ENCODE assay signal across 8 cellular contexts in the genomic region with DNA sequence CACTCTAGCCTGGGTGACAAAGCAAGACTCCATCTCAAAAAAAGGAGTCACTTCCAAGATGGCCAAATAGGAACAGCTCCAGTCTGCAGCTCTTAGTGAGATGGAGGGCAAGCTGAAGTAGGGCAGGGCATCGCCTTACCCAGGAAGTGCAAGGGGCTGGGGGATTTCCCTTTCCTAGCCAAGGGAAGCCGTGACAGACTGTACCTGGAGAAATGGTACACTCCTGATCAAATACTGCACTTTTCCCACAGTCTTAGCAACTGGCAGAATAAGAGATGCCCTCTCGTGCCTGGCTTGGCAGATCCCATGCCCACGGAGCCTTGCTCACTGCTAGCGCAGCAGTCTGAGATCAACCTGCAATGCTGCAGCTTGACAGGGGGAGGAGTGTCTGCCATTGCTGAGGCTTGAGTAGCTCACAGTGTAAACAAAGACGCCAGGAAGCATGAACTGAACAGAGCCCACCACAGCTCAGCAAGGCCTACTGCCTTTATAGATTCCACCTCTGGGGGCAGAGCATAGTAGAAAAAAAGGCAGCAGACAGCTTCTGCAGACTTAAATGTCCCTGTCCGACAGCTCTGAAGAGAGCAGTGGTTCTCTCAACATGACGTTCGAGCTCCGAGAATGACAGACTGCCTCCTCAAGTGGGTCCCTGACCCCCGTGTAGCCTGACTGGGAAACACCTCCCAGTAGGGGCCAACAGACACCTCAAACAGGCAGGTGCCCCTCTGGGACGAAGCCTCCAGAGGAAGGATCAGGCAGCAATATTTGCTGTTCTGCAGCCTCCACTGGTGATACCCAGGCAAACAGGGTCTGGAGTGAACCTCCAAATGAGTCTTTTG.
DNase-seq lines count a peak whose midpoint lies in the region; TF ChIP-seq lines count a peak whose summit lies in the region.
"Not testable (repeated sequence)": the region's sequence is repeated elsewhere in the genome, so short reads cannot be mapped to it uniquely, and the experiment has no call there.

No MANE protein-coding gene starts in this region.

- CTCF ChIA-PET in Caco-2 (lab: Charles Lee): interaction anchor here (0.6 to 1.2 kb wide), 7 partner anchors 36 to 163 kb away, joined by 3 to 9 read pairs (median 3); a partner anchor contains a TSS

- DNase-seq in Caco-2 (peak; percentile 59 to 60), H4 (ENCODE audit: low spot score) (peak; percentile 7), NCI-H146 (lab: John Stamatoyannopoulos, UW) (peak; percentile 83), SK-N-DZ (ENCODE audit: low spot score) (peak; percentile 88), activated T-helper 1 cell treated with Interleukin-2 at 50 U/mL for 16 hours (ENCODE audit: low read depth) (peak; percentile 0), epithelial cell of esophagus (ENCODE audit: low read depth) (peak; percentile 53), mesothelial cell of epicardium (ENCODE audit: low spot score in 2 of 2, unreplicated experiment in 2 of 2) (peak in 1 of 2 experiments; percentile 49)
- DNase-seq in stimulated activated CD8-positive, alpha-beta memory T cell treated with anti-CD3 and anti-CD28 coated beads, Interleukin-2, amount 100 ng/mL, for 1 hour (ENCODE audit: low read depth in 2 of 2): peak; percentile 5 to 17

- not testable (repeated sequence) for H3K36me3 ChIP-seq in Caco-2 (ENCODE audit: control insufficient read depth, insufficient read depth, low read length)

- intact Hi-C loops in Caco-2 (cut with micrococcal nuclease; ENCODE audit: unreplicated experiment): loop anchor here (1.0 kb wide), 2 partner anchors 143 to 156 kb away; no protein-coding TSS in a partner anchor

- not testable (repeated sequence) for H3K4me1 Mint-ChIP-seq in Caco-2 (ENCODE audit: low read depth, unreplicated experiment)
- peaks cover 14% of the 10 kb centered on the region for H3K4me1 Mint-ChIP-seq in mesothelial cell of epicardium

- POLR2A ChIA-PET in Caco-2 (lab: Charles Lee): not testable (repeated sequence)

- H3K27me3 ChIP-seq in Caco-2 (replicated peaks; ENCODE audit: control insufficient read depth, insufficient read depth, low read length): not testable (repeated sequence)

- not testable (repeated sequence) for H3K36me3 Mint-ChIP-seq in Caco-2 (ENCODE audit: insufficient read depth, unreplicated experiment); mesothelial cell of epicardium

- H3K27me3 Mint-ChIP-seq in Caco-2 (ENCODE audit: insufficient read depth, unreplicated experiment); mesothelial cell of epicardium (ENCODE audit: low read depth): not testable (repeated sequence)

- H3K4me3 Mint-ChIP-seq in Caco-2 (ENCODE audit: unreplicated experiment); mesothelial cell of epicardium: not testable (repeated sequence)

- H3K27ac Mint-ChIP-seq in Caco-2 (ENCODE audit: unreplicated experiment); mesothelial cell of epicardium: not testable (repeated sequence)

- not testable (repeated sequence) for BruUV-seq in Caco-2 (replicated peaks; lab: Mats Ljungman, UMichigan)

- peak in 1 of 2 experiments; percentile 44 for TF ChIP-seq CTCF in Caco-2 (IDR thresholded peaks at IDR 0.05; ENCODE audit: insufficient read depth in 1 of 2, low read depth in 1 of 2, low read length in 1 of 2, severe bottlenecking in 1 of 2, unreplicated experiment in 1 of 2)
- peak; percentile 42 for TF ChIP-seq CTCF in epithelial cell of esophagus (IDR thresholded peaks at IDR 0.05; ENCODE audit: insufficient read depth, low read depth, low read length, missing control alignments)
- TF ChIP-seq CTCF in mesothelial cell of epicardium (IDR thresholded peaks at IDR 0.05; ENCODE audit: unreplicated experiment): peak; percentile 47

- H3K4me1 ChIP-seq in Caco-2: not testable (repeated sequence)

- not testable (repeated sequence) for H3K9me3 Mint-ChIP-seq in Caco-2 (ENCODE audit: unreplicated experiment)
- peaks cover 24% of the 10 kb centered on the region for H3K9me3 Mint-ChIP-seq in mesothelial cell of epicardium

- H3K9me3 ChIP-seq in Caco-2: not testable (repeated sequence)

- H3K4me3 ChIP-seq in Caco-2 (ENCODE audit: low read depth, low read length); epithelial cell of esophagus (ENCODE audit: low read length): not testable (repeated sequence)
